12 cellular contexts compared by ENCODE assay signal in genomic region chr6:62390413-62390812, GRCh38.
"Had no signal": no experiment of that assay in that cellular context is flagged by ENCODE, and none has a peak within 500 bp of the region (broad histone marks: within the 10 kb centered on the region; RNA-seq: fewer than 3 reads in every experiment).

No MANE protein-coding gene starts in this region.

- DNase-seq: activated CD4-positive, alpha-beta T cell treated with anti-CD3 and anti-CD28 coated beads for 48 hours; activated naive CD4-positive, alpha-beta T cell treated with anti-CD3 and anti-CD28 coated beads for 36 hours; activated T-cell treated with anti-CD3 and anti-CD28 coated beads for 4 hours; heart right ventricle; kidney; left ventricle myocardium superior; stimulated activated CD4-positive, alpha-beta T cell treated with anti-CD3 and anti-CD28 coated beads, Interleukin-2, amount 100 ng/mL, for 48 hours; T1000; upper lobe of left lung; WERI-Rb-1 had no signal

- H3K27ac ChIP-seq: heart right ventricle, upper lobe of left lung, WERI-Rb-1 had no signal

- H3K27ac Mint-ChIP-seq: activated naive CD4-positive, alpha-beta T cell treated with anti-CD3 and anti-CD28 coated beads for 36 hours; activated T-helper 17 cell treated with anti-CD3 and anti-CD28 coated beads, Interleukin-2, amount 50 U/mL, for 72 hours; stimulated activated naive CD8-positive, alpha-beta T cell treated with anti-CD3 and anti-CD28 coated beads, Interleukin-15, Interleukin-2, amounts not matched to agents 100 ng/mL and 50 ng/mL, for 24 hours had no signal

- H3K27me3 ChIP-seq: heart right ventricle, upper lobe of left lung had no signal

- H3K4me1 Mint-ChIP-seq: activated T-helper 17 cell treated with anti-CD3 and anti-CD28 coated beads, Interleukin-2, amount 50 U/mL, for 72 hours had no signal

- H3K27me3 Mint-ChIP-seq: activated T-helper 17 cell treated with anti-CD3 and anti-CD28 coated beads, Interleukin-2, amount 50 U/mL, for 72 hours; stimulated activated naive CD8-positive, alpha-beta T cell treated with anti-CD3 and anti-CD28 coated beads, Interleukin-15, Interleukin-2, amounts not matched to agents 100 ng/mL and 50 ng/mL, for 24 hours had no signal

- H3K4me1 ChIP-seq: heart right ventricle, upper lobe of left lung had no signal

- ATAC-seq: activated T-helper 17 cell treated with anti-CD3 and anti-CD28 coated beads, Interleukin-2, amount 50 U/mL, for 72 hours; heart right ventricle; left ventricle myocardium superior had no signal

- H3K4me3 ChIP-seq: heart right ventricle, upper lobe of left lung had no signal

- H3K9me3 ChIP-seq: upper lobe of left lung had no signal

- H3K36me3 ChIP-seq: heart right ventricle, upper lobe of left lung, WERI-Rb-1 had no signal

- H3K4me3 Mint-ChIP-seq: activated naive CD4-positive, alpha-beta T cell treated with anti-CD3 and anti-CD28 coated beads for 36 hours; activated T-helper 17 cell treated with anti-CD3 and anti-CD28 coated beads, Interleukin-2, amount 50 U/mL, for 72 hours; stimulated activated naive CD8-positive, alpha-beta T cell treated with anti-CD3 and anti-CD28 coated beads, Interleukin-15, Interleukin-2, amounts not matched to agents 100 ng/mL and 50 ng/mL, for 24 hours had no signal
